ENCODE assay signal across 22 cellular contexts in the genomic region with DNA sequence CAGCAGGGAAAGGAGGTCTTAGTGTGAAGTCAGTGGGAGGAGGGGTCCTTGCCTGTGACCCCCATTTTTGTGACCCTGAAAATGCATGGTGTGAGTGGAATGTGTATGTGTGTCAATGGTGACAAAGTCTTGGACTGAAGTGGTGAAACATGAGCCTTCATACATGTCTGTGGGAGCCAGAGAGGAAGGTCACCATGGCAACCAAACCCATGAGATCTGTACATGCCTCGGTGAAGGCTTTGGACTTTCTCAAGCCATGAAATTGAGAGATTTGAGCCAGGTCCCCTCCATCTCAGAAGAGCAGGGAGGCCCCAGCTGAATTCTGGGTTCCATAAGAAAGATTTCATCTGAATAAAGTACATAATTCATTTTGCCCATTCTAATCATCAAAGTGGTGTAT.
DNase-seq lines count a peak whose midpoint lies in the region; ATAC-seq, FAIRE-seq and TF ChIP-seq lines count a peak whose summit lies in the region.
"Had no signal": no experiment of that assay in that cellular context is flagged by ENCODE, and none has a peak within 500 bp of the region (broad histone marks: within the 10 kb centered on the region; RNA-seq: fewer than 3 reads in every experiment).

No MANE protein-coding gene starts in this region.

- no peak overlapping the region for H3K4me3 ChIP-seq in heart right ventricle
- H3K4me3 ChIP-seq: HAP-1, upper lobe of right lung had no signal

- FAIRE-seq in HTR-8/SVneo (lab: Jason Lieb, UNC), result no peak

- no peaks in the 10 kb centered on the region for H3K36me3 ChIP-seq in heart right ventricle
- H3K36me3 ChIP-seq: BE2C, HAP-1, upper lobe of right lung had no signal

- peak; percentile 63 to 81 for DNase-seq in NCI-H524 (lab: John Stamatoyannopoulos, UW)
- DNase-seq in NCI-H524 treated with DMSO at 0.1 percent for 48 hours (lab: John Stamatoyannopoulos, UW), result no peak
- peak; percentile 10 for DNase-seq in NCI-H2171 (lab: John Stamatoyannopoulos, UW)
- peak; percentile 57 for DNase-seq in cerebellar cortex (ENCODE audit: low spot score)
- no peak for DNase-seq in HTR-8/SVneo (ENCODE audit: insufficient read length, low spot score)
- no peak for DNase-seq in posterior vena cava (ENCODE audit: low spot score)
- DNase-seq in DMS153 (lab: John Stamatoyannopoulos, UW), result no peak
- DNase-seq in heart right ventricle, result no peak
- DNase-seq: activated CD4-positive, alpha-beta T cell treated with anti-CD3 and anti-CD28 coated beads, Interleukin-2, amount 50 U/mL, for 48 hours; activated CD4-positive, CD25-positive, alpha-beta regulatory T cell; activated CD8-positive, alpha-beta memory T cell treated with anti-CD3 and anti-CD28 coated beads, Interleukin-2, amount 50 U/mL, for 48 hours; BE2C; central memory CD4-positive, alpha-beta T cell; mesendoderm; SIG-M5; stimulated activated CD4-positive, alpha-beta T cell treated with anti-CD3 and anti-CD28 coated beads, Interleukin-4, amount 100 ng/mL, for 1 hour; upper lobe of right lung had no signal

- peaks cover 0 to 16% (median 0%) of the 10 kb centered on the region in 11 donors for H3K9me3 ChIP-seq in heart right ventricle
- H3K9me3 ChIP-seq: HAP-1, upper lobe of right lung had no signal

- H3K27me3 ChIP-seq in heart right ventricle, result peaks cover 0 to 12% (median 0%) of the 10 kb centered on the region in 7 donors
- H3K27me3 ChIP-seq: BE2C, upper lobe of right lung had no signal

- no peak overlapping the region for H3K27ac ChIP-seq in heart right ventricle
- H3K27ac ChIP-seq: epithelial cell of prostate, upper lobe of right lung had no signal

- intact Hi-C loops in posterior vena cava (cut with DNase I) (no loop called here), heart right ventricle (cut with DNase I) (no loop called here)

- ATAC-seq in heart right ventricle, result no peak
- ATAC-seq: activated T-helper 17 cell treated with anti-CD3 and anti-CD28 coated beads, Interleukin-2, amount 50 U/mL, for 72 hours; left lobe of liver; stimulated activated memory B cell treated with anti-CD40 and anti-IgM and Interleukin-4, amounts not matched to agents 10 μg/mL and 1 μg/mL and 100 μg/mL, for 72 hours; upper lobe of right lung had no signal

- 43 to 58% methylated on average over 1 of the region's 1 CpG for WGBS in heart right ventricle, 2 donors

- no peaks in the 10 kb centered on the region for H3K4me1 ChIP-seq in heart right ventricle
- H3K4me1 ChIP-seq: HAP-1, upper lobe of right lung had no signal

- TF ChIP-seq CTCF in heart right ventricle (IDR thresholded peaks at IDR 0.05), result no peak

Comparison
In these comparisons a context has a peak if more than half of its experiments do, and no peak if none do; other contexts are left out.
1. DNase-seq: peak in NCI-H524 (2 of 2), NCI-H2171 (single experiment) and cerebellar cortex (single experiment); none in NCI-H524 treated with DMSO at 0.1 percent for 48 hours (single experiment), HTR-8/SVneo (single experiment), posterior vena cava (single experiment), DMS153 (single experiment) and heart right ventricle (0 of 2).